Comparison of ENCODE assay signal across 8 cellular contexts in genomic region chr11:125624756-125625213, GRCh38. TPM values are rescaled to one million over a fixed set of nuclear protein-coding genes. Genes with fewer than 3 reads are reported as not detected.
DNase-seq lines count a peak whose midpoint lies in the region; ATAC-seq lines count a peak whose summit lies in the region.

TSS of gene CHEK1 (plus strand) at chr11:125625163. CDS start at chr11:125626769, 1,606 bp downstream.

- peaks cover 42% of the 10 kb centered on the region for H3K36me3 ChIP-seq in iPS-18a (ENCODE audit: control insufficient read depth, low read depth, low read length)
- peaks cover 15 to 23% (median 18%) of the 10 kb centered on the region in 5 donors for H3K36me3 ChIP-seq in subcutaneous abdominal adipose tissue (ENCODE audit: control insufficient read depth in 5 of 5, insufficient read depth in 5 of 5, low read length in 5 of 5)

- H3K4me1 ChIP-seq in iPS-18a (ENCODE audit: control insufficient read depth, low read depth, low read length) = peaks cover 5% of the 10 kb centered on the region
- H3K4me1 ChIP-seq in subcutaneous abdominal adipose tissue (ENCODE audit: control insufficient read depth in 5 of 5, insufficient read depth in 5 of 5, low read length in 5 of 5) = peaks cover 1 to 30% (median 23%) of the 10 kb centered on the region in 5 donors

- no peak for ATAC-seq in activated naive CD4-positive, alpha-beta T cell treated with anti-CD3 and anti-CD28 coated beads, Interleukin-2, amount 50 U/mL, for 72 hours
- ATAC-seq in HG02981 (IDR thresholded peaks at IDR 0.05; ENCODE audit: unreplicated experiment) = no peak

- peak within 1 kb of the TSS; percentile 93 to 100 for H3K27ac Mint-ChIP-seq in activated naive CD4-positive, alpha-beta T cell treated with anti-CD3 and anti-CD28 coated beads, Interleukin-2, amount 50 U/mL, for 72 hours

- H3K9me3 ChIP-seq in iPS-18a (ENCODE audit: control insufficient read depth, low read depth, low read length) (no peaks in the 10 kb centered on the region), subcutaneous abdominal adipose tissue (ENCODE audit: control insufficient read depth in 5 of 5, low read length in 5 of 5) (no peaks in the 10 kb centered on the region)

- H3K4me3 ChIP-seq in iPS-18a (ENCODE audit: low read length) (peak within 1 kb of the TSS; percentile 83), subcutaneous abdominal adipose tissue (ENCODE audit: low read depth in 1 of 5, low read length in 5 of 5) (peak within 1 kb of the TSS; percentile 82 to 96 (median 90))

- H3K27ac ChIP-seq in iPS-18a (ENCODE audit: low read length) = peak within 1 kb of the TSS; percentile 91
- peak within 1 kb of the TSS; percentile 90 for H3K27ac ChIP-seq in subcutaneous abdominal adipose tissue (ENCODE audit: low read depth, low read length)

- intact Hi-C loops in T-helper 1 cell treated with Interleukin-12 subunit alpha and Interleukin-12 subunit beta and Interleukin-4 antibody, amounts not matched to agents 30 ng/mL and 1 ng/mL, for 36 hours (cut with micrococcal nuclease) = loop anchor here (1.0 to 2.0 kb wide), 11 partner anchors 9 to 644 kb away; partner anchors contain the start of genes EI24, FAM118B, FOXRED1 and HYLS1

- no peaks in the 10 kb centered on the region for H3K27me3 ChIP-seq in iPS-18a (ENCODE audit: control insufficient read depth, insufficient read depth, low read length)
- H3K27me3 ChIP-seq in subcutaneous abdominal adipose tissue (ENCODE audit: control insufficient read depth in 5 of 5, insufficient read depth in 4 of 5, low read length in 5 of 5) = no peaks in the 10 kb centered on the region

- H3K36me3 Mint-ChIP-seq in activated naive CD4-positive, alpha-beta T cell treated with anti-CD3 and anti-CD28 coated beads, Interleukin-2, amount 50 U/mL, for 72 hours = peaks cover 29 to 31% of the 10 kb centered on the region in 2 donors

- no peaks in the 10 kb centered on the region for H3K9me3 Mint-ChIP-seq in activated naive CD4-positive, alpha-beta T cell treated with anti-CD3 and anti-CD28 coated beads, Interleukin-2, amount 50 U/mL, for 72 hours

- peak within 1 kb of the TSS; percentile 98 for H3K9ac ChIP-seq in iPS-18a (ENCODE audit: low read length)
- peak within 1 kb of the TSS; percentile 37 to 96 (median 88) for H3K9ac ChIP-seq in subcutaneous abdominal adipose tissue (ENCODE audit: low read length in 5 of 5)

- no peak for DNase-seq in T-helper 1 cell
- no peak for DNase-seq in activated naive CD4-positive, alpha-beta T cell treated with anti-CD3 and anti-CD28 coated beads, Interleukin-2, amount 50 U/mL, for 72 hours (ENCODE audit: low spot score in 2 of 2)
- no peak for DNase-seq in SKM-1 treated with dmso at 0.1 percent for 144 hours (lab: John Stamatoyannopoulos, UW; ENCODE audit: unreplicated experiment)
- no peak for DNase-seq in UCSD-AML1 (lab: John Stamatoyannopoulos, UW; ENCODE audit: unreplicated experiment)

RNA-seq across cellular contexts. Expression of gene CHEK1, which starts in this region (rescaled TPM):
- 74.7 and 76.6 TPM in 2 replicates for total RNA-seq in T-helper 1 cell treated with Interleukin-12 subunit alpha and Interleukin-12 subunit beta and Interleukin-4 antibody, amounts not matched to agents 30 ng/mL and 1 ng/mL, for 36 hours
- total RNA-seq in activated naive CD4-positive, alpha-beta T cell treated with anti-CD3 and anti-CD28 coated beads, Interleukin-2, amount 50 U/mL, for 72 hours = 100 to 1,000 TPM; 112 to 137 TPM
